ENCODE assay signal across 13 cellular contexts in genomic region chr9:136529516-136530471, GRCh38. TPM values are rescaled to one million over a fixed set of nuclear protein-coding genes. Genes with fewer than 3 reads are reported as not detected.
A peak's percentile ranks its signal among the peaks of the same experiment; 100 is the strongest.
DNase-seq lines count a peak whose midpoint lies in the region; ATAC-seq, FAIRE-seq and TF ChIP-seq lines count a peak whose summit lies in the region.
"Had no signal": no experiment of that assay in that cellular context is flagged by ENCODE, and none has a peak within 500 bp of the region (broad histone marks: within the 10 kb centered on the region; RNA-seq: fewer than 3 reads in every experiment).

No MANE protein-coding gene starts in this region.

- no peaks in the 10 kb centered on the region for H3K9me2 ChIP-seq in OCI-LY7 (ENCODE audit: insufficient read depth, low read length)

- no TSS peak for BruUV-seq in OCI-LY7 (replicated peaks; lab: Mats Ljungman, UMichigan)

- intact Hi-C loops in OCI-LY7 (cut with micrococcal nuclease; ENCODE audit: unreplicated experiment) (no loop called here), left ventricle myocardium superior (cut with micrococcal nuclease) (no loop called here), sigmoid colon (cut with DNase I) (loop anchor here (5.0 kb wide), 2 partner anchors 37 to 78 kb away; no protein-coding TSS in a partner anchor)

- no peaks in the 10 kb centered on the region for H3K27me3 ChIP-seq in sigmoid colon
- H3K27me3 ChIP-seq: body of pancreas, pancreas had no signal

- WGBS in sigmoid colon, 2 donors = 18 to 27% methylated on average over 41 of the region's 41 CpGs

- H3K4me1 ChIP-seq in OCI-LY7 (ENCODE audit: insufficient read depth, low read length, poor library complexity, severe bottlenecking) = peaks cover 25% of the 10 kb centered on the region
- H3K4me1 ChIP-seq in sigmoid colon = peaks cover 0 to 98% (median 94%) of the 10 kb centered on the region in 4 donors

- H3K27ac ChIP-seq in OCI-LY7 (ENCODE audit: low read depth, low read length, poor library complexity, severe bottlenecking) (no peak overlapping the region), sigmoid colon (peak overlapping the region; percentile 35 to 84 (median 68))
- H3K27ac ChIP-seq: pancreas had no signal

- H3K9me3 ChIP-seq in OCI-LY7 (ENCODE audit: low read length) (no peaks in the 10 kb centered on the region), sigmoid colon (no peaks in the 10 kb centered on the region)
- H3K9me3 ChIP-seq: body of pancreas, pancreas had no signal

- H3K36me3 ChIP-seq in OCI-LY7 (ENCODE audit: insufficient read depth, low read length) (peaks cover 8% of the 10 kb centered on the region; the same call in 1 of the 2 replicates), sigmoid colon (peaks cover 0 to 13% (median 6%) of the 10 kb centered on the region in 4 donors)

- POLR2A ChIA-PET in OCI-LY7 (lab: Charles Lee) = interaction anchor here (0.6 kb wide), 1 partner anchor 167 kb away, joined by 3 read pairs; no protein-coding TSS in a partner anchor

- H3K4me3 ChIP-seq in OCI-LY7 (ENCODE audit: low read depth, low read length, poor library complexity, severe bottlenecking) (no peak overlapping the region), sigmoid colon (no peak overlapping the region)
- H3K4me3 ChIP-seq: body of pancreas, pancreas had no signal

- CTCF ChIA-PET in OCI-LY7 (lab: Charles Lee; ENCODE audit: unreplicated experiment) = no interaction called here

- no peak overlapping the region for H2AFZ ChIP-seq in OCI-LY7 (ENCODE audit: low read length)

- no peak overlapping the region for H3K4me2 ChIP-seq in OCI-LY7 (ENCODE audit: low read length)

- FAIRE-seq in GM12892 (lab: Jason Lieb, UNC) = peak; percentile 40
- FAIRE-seq: pancreas had no signal

- TF ChIP-seq CTCF in OCI-LY7 (conservative IDR thresholded peaks at IDR 0.05; ENCODE audit: low read length) (peak; percentile 38), sigmoid colon (IDR thresholded peaks at IDR 0.05) (no peak)

- DNase-seq in GM12892 (ENCODE audit: insufficient read length) (no peak), OCI-LY7 (ENCODE audit: low spot score) (no peak), left ventricle myocardium superior (no peak), sigmoid colon (no peak), NCI-H1417 treated with DMSO at 0.1 percent for 48 hours (lab: John Stamatoyannopoulos, UW) (no peak), NCI-H524 (lab: John Stamatoyannopoulos, UW) (no peak)
- DNase-seq: activated CD4-positive, CD25-positive, alpha-beta regulatory T cell; body of pancreas; IMR-90; islet precursor cell; pancreas; SHP77 had no signal

- TF ChIP-seq EP300 in sigmoid colon (IDR thresholded peaks at IDR 0.05) = no peak

- H4K20me1 ChIP-seq in OCI-LY7 (ENCODE audit: insufficient read depth, low read length) = peaks cover 5% of the 10 kb centered on the region; the same call in 1 of the 2 replicates

- TF ChIP-seq POLR2A in GM12892 (IDR thresholded peaks at IDR 0.05; ENCODE audit: low read depth, low read length) = no peak
- TF ChIP-seq POLR2A in sigmoid colon (IDR thresholded peaks at IDR 0.05) = no peak

- H3K79me2 ChIP-seq in OCI-LY7 (ENCODE audit: insufficient read depth, low read depth, low read length) = no peaks in the 10 kb centered on the region

- ATAC-seq in left ventricle myocardium superior (peak; percentile 6), SK-N-SH treated with all-trans-retinoic acid at 6 μM for 48 hours (no peak)
- ATAC-seq: body of pancreas, pancreas had no signal

TF ChIP-seq in SK-N-SH treated with all-trans-retinoic acid at 6 μM for 48 hours, 23 proteins besides CTCF, POLR2A, EP300 and RAD21:
- TF ChIP-seq ARNTL (CRISPR knock-in tag; IDR thresholded peaks at IDR 0.05; ENCODE audit: borderline replicate concordance, low read depth) (no peak), OSR1 (CRISPR knock-in tag; IDR thresholded peaks at IDR 0.05) (no peak), GLIS3 (CRISPR knock-in tag; IDR thresholded peaks at IDR 0.05) (no peak), PPARA (CRISPR knock-in tag; IDR thresholded peaks at IDR 0.05; ENCODE audit: borderline replicate concordance) (no peak), BACH2 (CRISPR knock-in tag; IDR thresholded peaks at IDR 0.05; ENCODE audit: borderline replicate concordance) (no peak), ZNF8 (CRISPR knock-in tag; IDR thresholded peaks at IDR 0.05) (no peak), POU6F1 (CRISPR knock-in tag; IDR thresholded peaks at IDR 0.05; ENCODE audit: borderline replicate concordance, low read depth) (no peak), ZFP30 (CRISPR knock-in tag; IDR thresholded peaks at IDR 0.05) (no peak), CSRNP3 (CRISPR knock-in tag; IDR thresholded peaks at IDR 0.05) (no peak), TOX (CRISPR knock-in tag; IDR thresholded peaks at IDR 0.05; ENCODE audit: borderline replicate concordance) (no peak), ESRRG (CRISPR knock-in tag; IDR thresholded peaks at IDR 0.05) (no peak), TCF4 (CRISPR knock-in tag; IDR thresholded peaks at IDR 0.05; ENCODE audit: borderline replicate concordance) (no peak)

RNA-seq across cellular contexts. Expression of gene NOTCH1, which starts 16.1 kb away (rescaled TPM):
- 2.1 TPM for polyA plus RNA-seq in GM12892 (2012; ENCODE audit: missing spikeins)
- 9.3 and 17.6 TPM in 2 replicates for total RNA-seq in OCI-LY7 (2014; rRNA removed; shearing (Covaris generic))
- total RNA-seq in OCI-LY7 (2022) (15.5 and 17.9 TPM in 2 replicates), left ventricle myocardium superior (15.4 TPM), sigmoid colon (10 to 100 TPM; 16.6 to 36.0 (median 31.8) TPM)
- 10 to 100 TPM in 1 of 3 donors, 1 to 10 TPM in 2; 1.8 to 30.8 (median 3.7) TPM for polyA plus RNA-seq in sigmoid colon

RNA-seq across cellular contexts. Expression of gene SEC16A, which starts 47.0 kb away (rescaled TPM):
- 21.2 TPM for polyA plus RNA-seq in GM12892 (2012; ENCODE audit: missing spikeins)
- total RNA-seq in OCI-LY7 (2014; rRNA removed; shearing (Covaris generic)) = 15.5 and 23.7 TPM in 2 replicates
- 52.0 and 60.1 TPM in 2 replicates for total RNA-seq in OCI-LY7 (2022)
- 23.2 TPM for total RNA-seq in left ventricle myocardium superior
- 10 to 100 TPM; 22.9 to 33.9 (median 30.2) TPM for total RNA-seq in sigmoid colon
- 10 to 100 TPM; 22.8 to 57.0 (median 24.5) TPM for polyA plus RNA-seq in sigmoid colon
